Comparison of ENCODE assay signal across 8 cellular contexts in genomic region chr4:56978750-56979303, GRCh38. TPM values are rescaled to one million over a fixed set of nuclear protein-coding genes. Genes with fewer than 3 reads are reported as not detected.
A peak's percentile ranks its signal among the peaks of the same experiment; 100 is the strongest.
DNase-seq lines count a peak whose midpoint lies in the region; ATAC-seq and TF ChIP-seq lines count a peak whose summit lies in the region.

Gene POLR2B (plus strand): TSS chr4:56978896. CDS start chr4:56978986, 90 bp downstream.

- POLR2A ChIA-PET in activated CD4-positive, alpha-beta T cell treated with anti-CD3 and anti-CD28 coated beads for 36 hours (lab: Charles Lee): interaction anchor here (0.6 to 4.2 kb wide), 6 partner anchors 29 to 592 kb away, joined by 3 to 28 read pairs (median 8); partner anchors contain the start of genes AASDH, PAICS, PPAT and REST

- intact Hi-C loops in activated CD4-positive, alpha-beta T cell treated with anti-CD3 and anti-CD28 coated beads for 36 hours (cut with DNase I, micrococcal nuclease): loop anchor here (1.0 to 5.0 kb wide), 9 partner anchors 162 to 1432 kb away; partner anchors contain the start of genes EXOC1 (in 2 of the 2), AASDH (in 1 of the 2), CEP135 (in 1 of the 2) and CLOCK (in 1 of the 2)

- peak within 1 kb of the TSS; percentile 88 for H3K4me3 Mint-ChIP-seq in activated CD4-positive, alpha-beta T cell treated with anti-CD3 and anti-CD28 coated beads for 36 hours

- CTCF ChIA-PET in activated CD4-positive, alpha-beta T cell treated with anti-CD3 and anti-CD28 coated beads for 36 hours (lab: Charles Lee): interaction anchor here (1.1 to 2.9 kb wide), 5 partner anchors 12 to 1537 kb away, joined by 3 to 19 read pairs (median 5); partner anchors contain the start of genes PAICS and REST

- H3K27ac Mint-ChIP-seq in activated CD4-positive, alpha-beta T cell treated with anti-CD3 and anti-CD28 coated beads for 36 hours: peak within 1 kb of the TSS; percentile 97

- peak; percentile 95 for DNase-seq in AG20443 (ENCODE audit: low spot score)
- DNase-seq in NCI-H510A (lab: John Stamatoyannopoulos, UW): peak; percentile 95
- peak; percentile 95 for DNase-seq in activated CD4-positive, alpha-beta T cell treated with anti-CD3 and anti-CD28 coated beads for 36 hours
- DNase-seq in choroid plexus epithelial cell (ENCODE audit: low read depth): peak; percentile 96
- DNase-seq in kidney tubule cell (ENCODE audit: low spot score): peak; percentile 95
- peak; percentile 77 to 79 for DNase-seq in stimulated activated CD4-positive, alpha-beta T cell treated with anti-CD3 and anti-CD28 coated beads, Interleukin-1b, Interleukin-23, amount 100 ng/mL, for 4 hours (ENCODE audit: low read depth in 2 of 2)

- H3K9me3 Mint-ChIP-seq in activated CD4-positive, alpha-beta T cell treated with anti-CD3 and anti-CD28 coated beads for 36 hours (ENCODE audit: low read depth): peaks cover 4% of the 10 kb centered on the region

- H3K4me3 ChIP-seq in choroid plexus epithelial cell (ENCODE audit: low read depth, low read length): peak within 1 kb of the TSS; percentile 97

- no peak for TF ChIP-seq CTCF in choroid plexus epithelial cell (conservative IDR thresholded peaks at IDR 0.05; ENCODE audit: low read depth, low read length)

- H3K36me3 Mint-ChIP-seq in activated CD4-positive, alpha-beta T cell treated with anti-CD3 and anti-CD28 coated beads for 36 hours (ENCODE audit: low read depth): peaks cover 53% of the 10 kb centered on the region

- H3K4me1 Mint-ChIP-seq in activated CD4-positive, alpha-beta T cell treated with anti-CD3 and anti-CD28 coated beads for 36 hours: peaks cover 45% of the 10 kb centered on the region

- H3K27me3 Mint-ChIP-seq in activated CD4-positive, alpha-beta T cell treated with anti-CD3 and anti-CD28 coated beads for 36 hours: no peaks in the 10 kb centered on the region

- TF ChIP-seq POLR2A in GM19099 (IDR thresholded peaks at IDR 0.05; ENCODE audit: extremely low read depth, insufficient read length, low read depth): peak; percentile 75

- ATAC-seq in HG03432 (IDR thresholded peaks at IDR 0.05; ENCODE audit: unreplicated experiment): peak; percentile 48
- peak; percentile 51 for ATAC-seq in activated CD4-positive, alpha-beta T cell treated with anti-CD3 and anti-CD28 coated beads for 36 hours

RNA-seq across cellular contexts. Expression of gene POLR2B, which starts in this region (rescaled TPM):
- total RNA-seq in activated CD4-positive, alpha-beta T cell treated with anti-CD3 and anti-CD28 coated beads for 36 hours: 100 to 1,000 TPM; 108 to 133 TPM

Comparison
In these comparisons a context has a peak if more than half of its experiments do, and no peak if none do; other contexts are left out.
1. Peak in every context shown above with its lines: DNase-seq, ATAC-seq and H3K4me3 ChIP-seq.